In genomic region chr15:80309769-80310384, GRCh38 we compare ENCODE assay signal across 8 cellular contexts. TPM values are rescaled to one million over a fixed set of nuclear protein-coding genes. Genes with fewer than 3 reads are reported as not detected.
DNase-seq lines count a peak whose midpoint lies in the region; ATAC-seq, FAIRE-seq and TF ChIP-seq lines count a peak whose summit lies in the region.

No MANE protein-coding gene starts in this region.

- TF ChIP-seq CTCF in Loucy (conservative IDR thresholded peaks at IDR 0.05; ENCODE audit: low read length), result peak; percentile 55
- TF ChIP-seq CTCF in H1 (IDR thresholded peaks at IDR 0.05; ENCODE audit: control extremely low read depth in 1 of 3, insufficient read depth in 1 of 3, low read depth in 1 of 3, low read length in 3 of 3), result peak; percentile 65 to 73 (median 73)
- TF ChIP-seq CTCF in osteoblast (IDR thresholded peaks at IDR 0.05; ENCODE audit: extremely low read depth, low read depth, low read length), result peak; percentile 52

- H3K14ac ChIP-seq in H1 (ENCODE audit: insufficient read length), result no peak overlapping the region

- CTCF ChIA-PET in H1 (lab: Charles Lee; ENCODE audit: partially characterized antibody), result interaction anchor here (0.6 to 4.7 kb wide), 27 partner anchors 8 to 782 kb away, joined by 3 to 39 read pairs (median 4); no protein-coding TSS in a partner anchor

- no peak overlapping the region for H3K27ac Mint-ChIP-seq in activated T-helper 17 cell treated with anti-CD3 and anti-CD28 coated beads, Interleukin-2, amount 50 U/mL, for 72 hours

- DNase-seq in GM03348 (ENCODE audit: low spot score) (peak; percentile 59), H1 (ENCODE audit: low read depth in 1 of 2, low spot score in 2 of 2) (no peak), osteoblast (ENCODE audit: insufficient read length, low spot score, missing footprints) (no peak), GM19238 (ENCODE audit: insufficient read length, low spot score) (no peak), globus pallidus (ENCODE audit: low spot score) (no peak)
- DNase-seq in activated CD4-positive, CD25-positive, alpha-beta regulatory T cell (lab: John Stamatoyannopoulos, UW), result no peak

- H2BK12ac ChIP-seq in H1 (ENCODE audit: low read depth, low read length), result no peak overlapping the region

- H3K18ac ChIP-seq in H1 (ENCODE audit: extremely low read depth, low read length), result no peak overlapping the region

- H2BK20ac ChIP-seq in H1 (ENCODE audit: low read length), result no peak overlapping the region

- H3K27ac ChIP-seq in H1 (ENCODE audit: low read depth, low read length) (no peak overlapping the region), osteoblast (ENCODE audit: low read depth, low read length) (no peak overlapping the region)

- H3K4me3 Mint-ChIP-seq in activated T-helper 17 cell treated with anti-CD3 and anti-CD28 coated beads, Interleukin-2, amount 50 U/mL, for 72 hours, result no peak overlapping the region

- H3K36me3 ChIP-seq in Loucy (ENCODE audit: insufficient read depth, low read length), result no peaks in the 10 kb centered on the region
- no peaks in the 10 kb centered on the region for H3K36me3 ChIP-seq in H1 (ENCODE audit: control insufficient read depth in 2 of 4, insufficient read depth in 4 of 4, low read length in 3 of 4)
- H3K36me3 ChIP-seq in osteoblast (ENCODE audit: insufficient read depth, low read length), result no peaks in the 10 kb centered on the region

- ATAC-seq in activated T-helper 17 cell treated with anti-CD3 and anti-CD28 coated beads, Interleukin-2, amount 50 U/mL, for 72 hours (replicated peaks), result no peak

- H3K9ac ChIP-seq in Loucy (ENCODE audit: low read depth, low read length, poor library complexity, severe bottlenecking) (no peak overlapping the region), H1 (replicated peaks in 1 of 4; ENCODE audit: extremely low read depth in 1 of 4, low read depth in 3 of 4, low read length in 3 of 4) (no peak overlapping the region)

- H2BK5ac ChIP-seq in H1 (ENCODE audit: low read depth, low read length), result no peak overlapping the region

- H3K27me3 Mint-ChIP-seq in activated T-helper 17 cell treated with anti-CD3 and anti-CD28 coated beads, Interleukin-2, amount 50 U/mL, for 72 hours, result peaks cover 32% of the 10 kb centered on the region

- H3K4ac ChIP-seq in H1 (replicated peaks; ENCODE audit: insufficient read length, low read depth, low read length), result no peak overlapping the region

- no peak overlapping the region for H2AFZ ChIP-seq in Loucy (ENCODE audit: low read length)
- H2AFZ ChIP-seq in H1 (ENCODE audit: low read length), result no peak overlapping the region
- no peak overlapping the region for H2AFZ ChIP-seq in osteoblast (ENCODE audit: low read length)

- TF ChIP-seq RAD21 in H1 (IDR thresholded peaks at IDR 0.05 in 1 of 2, conservative IDR thresholded peaks at IDR 0.05 in 1 of 2; ENCODE audit: low read depth in 2 of 2, low read length in 2 of 2), result peak; percentile 82 to 83

- WGBS in H1 (ENCODE audit: extremely low coverage in 1 of 2, insufficient coverage in 1 of 2, insufficient read length in 1 of 2, insufficient replicate concordance in 2 of 2, low coverage in 1 of 2, low lambda C conversion rate in 2 of 2, missing lambda C conversion rate in 1 of 2), 2 experiments, result 66% methylated on average over 5 of the region's 6 CpGs; no CpG with 5 or more reads in 1 of the 2 experiments

- no peaks in the 10 kb centered on the region for H3K4me1 Mint-ChIP-seq in activated T-helper 17 cell treated with anti-CD3 and anti-CD28 coated beads, Interleukin-2, amount 50 U/mL, for 72 hours

- H3K9me2 ChIP-seq in Loucy (replicated peaks; ENCODE audit: low read depth, low read length), result no peaks in the 10 kb centered on the region

- no peak for TF ChIP-seq POLR2A in H1 (IDR thresholded peaks at IDR 0.05; ENCODE audit: control extremely low read depth in 1 of 2, low read depth in 2 of 2, low read length in 2 of 2)

- H3K4me1 ChIP-seq in Loucy (ENCODE audit: insufficient read depth, low read length, poor library complexity, severe bottlenecking), result no peaks in the 10 kb centered on the region
- no peaks in the 10 kb centered on the region for H3K4me1 ChIP-seq in H1 (replicated peaks in 1 of 4; ENCODE audit: control insufficient read depth in 3 of 4, insufficient read depth in 4 of 4, low read length in 3 of 4)
- no peaks in the 10 kb centered on the region for H3K4me1 ChIP-seq in osteoblast (ENCODE audit: insufficient read depth, low read length)

- no peak overlapping the region for H4K91ac ChIP-seq in H1 (replicated peaks; ENCODE audit: insufficient read length, low read length)

- FAIRE-seq in H1 (lab: Jason Lieb, UNC), result peak; percentile 57

- TF ChIP-seq EP300 in H1 (IDR thresholded peaks at IDR 0.05; ENCODE audit: borderline replicate concordance in 1 of 2, low read depth in 2 of 2, low read length in 2 of 2), result no peak

- H3K56ac ChIP-seq in H1 (replicated peaks; ENCODE audit: insufficient read length, low read depth, low read length), result no peak overlapping the region

- POLR2A ChIA-PET in H1 (lab: Charles Lee; ENCODE audit: partially characterized antibody), result no interaction called here

- no peak overlapping the region for H2BK120ac ChIP-seq in H1 (replicated peaks; ENCODE audit: low read depth, low read length)

- no peak overlapping the region for H4K5ac ChIP-seq in H1 (ENCODE audit: insufficient read length, low read depth, low read length)

- no peaks in the 10 kb centered on the region for H3K9me3 Mint-ChIP-seq in activated T-helper 17 cell treated with anti-CD3 and anti-CD28 coated beads, Interleukin-2, amount 50 U/mL, for 72 hours

- H4K20me1 ChIP-seq in Loucy (ENCODE audit: insufficient read depth, low read length, poor library complexity, severe bottlenecking) (no peaks in the 10 kb centered on the region), H1 (replicated peaks in 1 of 2; ENCODE audit: control insufficient read depth in 1 of 2, insufficient read depth in 2 of 2, low read length in 2 of 2) (no peaks in the 10 kb centered on the region), osteoblast (ENCODE audit: insufficient read depth, low read length) (no peaks in the 10 kb centered on the region)

- H2BK15ac ChIP-seq in H1 (ENCODE audit: low read length), result no peak overlapping the region

- H3K79me2 ChIP-seq in Loucy (ENCODE audit: insufficient read depth, low read length) (no peaks in the 10 kb centered on the region), H1 (ENCODE audit: control insufficient read depth in 1 of 2, insufficient read depth in 2 of 2, low read length in 2 of 2) (no peaks in the 10 kb centered on the region), osteoblast (ENCODE audit: insufficient read depth, low read length) (no peaks in the 10 kb centered on the region)

- H3K27me3 ChIP-seq in Loucy (ENCODE audit: insufficient read depth, low read length, poor library complexity, severe bottlenecking), result no peaks in the 10 kb centered on the region
- no peaks in the 10 kb centered on the region for H3K27me3 ChIP-seq in H1 (replicated peaks in 1 of 4; ENCODE audit: control insufficient read depth in 3 of 4, extremely low read depth in 1 of 4, insufficient read depth in 3 of 4, low read length in 3 of 4)
- peaks cover 7% of the 10 kb centered on the region for H3K27me3 ChIP-seq in osteoblast (ENCODE audit: insufficient read depth, low read length)

- H3K9me3 ChIP-seq in Loucy (ENCODE audit: insufficient read depth, low read depth, low read length) (no peaks in the 10 kb centered on the region), H1 (ENCODE audit: insufficient read depth in 2 of 2, low read depth in 1 of 2, low read length in 1 of 2) (no peaks in the 10 kb centered on the region), osteoblast (ENCODE audit: low read depth, low read length) (no peaks in the 10 kb centered on the region)

- no peaks in the 10 kb centered on the region for H3K23me2 ChIP-seq in H1 (ENCODE audit: low read depth, low read length)

- H3K4me2 ChIP-seq in Loucy (ENCODE audit: low read depth, low read length, poor library complexity, severe bottlenecking) (no peak overlapping the region), H1 (ENCODE audit: insufficient read depth in 1 of 2, low read depth in 2 of 2, low read length in 2 of 2) (no peak overlapping the region), osteoblast (ENCODE audit: insufficient read depth, low read length) (no peak overlapping the region)

- H3K79me1 ChIP-seq in H1 (ENCODE audit: low read depth, low read length), result no peaks in the 10 kb centered on the region

- no peak overlapping the region for H2AK5ac ChIP-seq in H1 (ENCODE audit: low read depth, low read length)

- H3K23ac ChIP-seq in H1 (ENCODE audit: insufficient read length), result no peak overlapping the region

- H3K4me3 ChIP-seq in Loucy (ENCODE audit: low read length, poor library complexity, severe bottlenecking) (no peak overlapping the region), H1 (ENCODE audit: extremely low read depth in 1 of 4, insufficient read depth in 2 of 4, low read depth in 3 of 4, low read length in 4 of 4) (no peak overlapping the region), osteoblast (ENCODE audit: insufficient read depth, low read length) (no peak overlapping the region)

- no peaks in the 10 kb centered on the region for H3K36me3 Mint-ChIP-seq in activated T-helper 17 cell treated with anti-CD3 and anti-CD28 coated beads, Interleukin-2, amount 50 U/mL, for 72 hours (ENCODE audit: low read depth)

- H4K8ac ChIP-seq in H1 (ENCODE audit: extremely low read depth, insufficient read depth, low read length), result no peak overlapping the region

- no peaks in the 10 kb centered on the region for H3F3A ChIP-seq in Loucy (ENCODE audit: low read depth)

TF ChIP-seq in H1, 55 proteins besides CTCF, POLR2A, EP300 and RAD21:
- peak; percentile 66; the same call in 1 of the 2 replicates for TF ChIP-seq YY1 (IDR thresholded peaks at IDR 0.05; ENCODE audit: low read depth, low read length)
- TF ChIP-seq POLR2AphosphoS5 (IDR thresholded peaks at IDR 0.05; ENCODE audit: low read depth, low read length), result no peak

RNA-seq across cellular contexts. Expression of gene CTXND1, which starts 57.9 kb away (rescaled TPM):
- not detected in 2 replicates for total RNA-seq in H1 (2021; fragmentation: NEBNext Ultra II Directional; extraction: Animal tissue kit (Norgen Biotek cat#: 25700))
- polyA plus RNA-seq in H1 (2011; rRNA removed), result 0.03 TPM in 2 replicates
- 0.03 TPM for polyA plus RNA-seq in H1 (2011; cell fraction: cytosol; rRNA removed)
- not detected for polyA plus RNA-seq in H1 (2011; cell fraction: nucleus; rRNA removed)
- 0.04 to 0.06 TPM (median 0.05 TPM) in 4 replicates for polyA plus RNA-seq in H1 (2012, experiment 1 of 2)
- polyA plus RNA-seq in H1 (2012, experiment 2 of 2), result not detected
- polyA plus RNA-seq in H1 (2013, experiment 1 of 2), result 0.02 TPM
- under 0.01 TPM for polyA plus RNA-seq in H1 (2013, experiment 2 of 2)
- polyA minus RNA-seq in H1 (2011; rRNA and poly(A)+ RNA removed), result not detected in 2 replicates
- not detected for polyA minus RNA-seq in H1 (2011; cell fraction: cytosol; rRNA and poly(A)+ RNA removed)
- not detected for polyA minus RNA-seq in H1 (2011; cell fraction: nucleus; rRNA and poly(A)+ RNA removed)
- not detected in 2 replicates for total RNA-seq in osteoblast
- not detected for total RNA-seq in activated T-helper 17 cell treated with anti-CD3 and anti-CD28 coated beads, Interleukin-2, amount 50 U/mL, for 72 hours
